15 cellular contexts compared by ENCODE assay signal in the genomic region with DNA sequence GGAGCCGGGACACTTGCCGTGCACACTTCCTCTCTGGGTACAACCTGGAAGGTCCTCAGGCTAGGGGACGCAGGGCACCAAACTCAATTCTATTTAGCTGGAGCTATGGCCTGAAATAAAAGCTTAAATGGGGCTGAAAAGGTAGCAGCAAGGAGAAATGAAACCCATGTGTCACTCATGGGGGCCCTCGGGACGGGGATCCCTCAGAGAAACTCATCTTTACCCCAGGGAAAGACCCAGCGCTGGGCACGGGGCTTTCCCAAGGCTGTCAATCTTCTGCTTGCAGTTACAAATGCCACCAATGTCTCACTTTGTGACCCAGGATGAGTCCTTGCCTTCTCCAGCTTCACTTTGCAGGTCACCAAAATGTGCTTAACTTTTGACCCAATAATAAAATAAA. TPM values are rescaled to one million over a fixed set of nuclear protein-coding genes. Genes with fewer than 3 reads are reported as not detected.
DNase-seq lines count a peak whose midpoint lies in the region; ATAC-seq and TF ChIP-seq lines count a peak whose summit lies in the region.
"Had no signal": no experiment of that assay in that cellular context is flagged by ENCODE, and none has a peak within 500 bp of the region (broad histone marks: within the 10 kb centered on the region; RNA-seq: fewer than 3 reads in every experiment).

No MANE protein-coding gene starts in this region.

- H3K9me3 ChIP-seq in MM.1S (replicated peaks; ENCODE audit: insufficient read depth, low read length): no peaks in the 10 kb centered on the region
- H3K9me3 ChIP-seq in ovary: no peaks in the 10 kb centered on the region
- no peaks in the 10 kb centered on the region for H3K9me3 ChIP-seq in stomach
- H3K9me3 ChIP-seq: transverse colon had no signal

- no peak overlapping the region for H3K4me3 ChIP-seq in MM.1S (ENCODE audit: low read length)
- no peak overlapping the region for H3K4me3 ChIP-seq in ovary
- H3K4me3 ChIP-seq in stomach: no peak overlapping the region
- H3K4me3 ChIP-seq: cardiac muscle cell, transverse colon had no signal

- no peak overlapping the region for H3K27ac Mint-ChIP-seq in activated CD4-positive, alpha-beta T cell treated with anti-CD3 and anti-CD28 coated beads for 36 hours
- no peak overlapping the region for H3K27ac Mint-ChIP-seq in activated CD4-positive, alpha-beta T cell treated with anti-CD3 and anti-CD28 coated beads, Interleukin-2, amount 10 ng/mL, durations not matched to agents 7 days and 5 days

- no peaks in the 10 kb centered on the region for H3K79me2 ChIP-seq in MM.1S (ENCODE audit: low read length)

- 71 to 77% (median 74%) methylated on average over 7 of the region's 7 CpGs for WGBS in ovary, 3 donors
- 68 to 85% (median 71%) methylated on average over 7 of the region's 7 CpGs for WGBS in stomach, 5 donors

- no peaks in the 10 kb centered on the region for H3K36me3 ChIP-seq in MM.1S (replicated peaks; ENCODE audit: insufficient read depth, low read length)
- H3K36me3 ChIP-seq in ovary: no peaks in the 10 kb centered on the region
- no peaks in the 10 kb centered on the region for H3K36me3 ChIP-seq in stomach
- H3K36me3 ChIP-seq: cardiac muscle cell, transverse colon had no signal

- H4K20me1 ChIP-seq in MM.1S (ENCODE audit: insufficient read depth, low read length): no peaks in the 10 kb centered on the region

- ATAC-seq in activated CD4-positive, alpha-beta T cell treated with anti-CD3 and anti-CD28 coated beads for 36 hours: peak; percentile 87
- ATAC-seq in GM19025 (IDR thresholded peaks at IDR 0.05; ENCODE audit: low read depth, unreplicated experiment) (peak; percentile 73), HG02973 (IDR thresholded peaks at IDR 0.05; ENCODE audit: unreplicated experiment) (no peak)
- ATAC-seq: esophagus mucosa, PC-3 had no signal

- H3K4me1 Mint-ChIP-seq in activated CD4-positive, alpha-beta T cell treated with anti-CD3 and anti-CD28 coated beads for 36 hours: peaks cover 15% of the 10 kb centered on the region
- H3K4me1 Mint-ChIP-seq in activated CD4-positive, alpha-beta T cell treated with anti-CD3 and anti-CD28 coated beads, Interleukin-2, amount 10 ng/mL, durations not matched to agents 7 days and 5 days: peaks cover 12% of the 10 kb centered on the region

- TF ChIP-seq POLR2A in ovary (IDR thresholded peaks at IDR 0.05) (no peak), stomach (IDR thresholded peaks at IDR 0.05) (no peak)

- DNase-seq in activated CD4-positive, alpha-beta T cell treated with anti-CD3 and anti-CD28 coated beads for 36 hours: peak; percentile 78
- DNase-seq in activated CD4-positive, alpha-beta T cell treated with anti-CD3 and anti-CD28 coated beads, Interleukin-2, amount 10 ng/mL, durations not matched to agents 7 days and 5 days: no peak
- no peak for DNase-seq in MM.1S
- peak; percentile 66 for DNase-seq in stimulated activated CD4-positive, alpha-beta T cell treated with anti-CD3 and anti-CD28 coated beads, Interleukin-1b, Interleukin-23, amount 100 ng/mL, for 48 hours
- DNase-seq in ovary: no peak
- no peak for DNase-seq in stomach
- DNase-seq: GOT3, PC-3, posterior cingulate gyrus, transverse colon had no signal

- no peak for TF ChIP-seq CTCF in MM.1S (IDR thresholded peaks at IDR 0.05; ENCODE audit: low read length)
- TF ChIP-seq CTCF in ovary (IDR thresholded peaks at IDR 0.05): no peak
- no peak for TF ChIP-seq CTCF in stomach (IDR thresholded peaks at IDR 0.05)

- H3K4me1 ChIP-seq in MM.1S (ENCODE audit: low read length): 0 out of 2 replicates have a peak, but pooled peaks cover 4% of the 10 kb centered on the region
- H3K4me1 ChIP-seq in ovary (ENCODE audit: insufficient read depth): no peaks in the 10 kb centered on the region
- no peaks in the 10 kb centered on the region for H3K4me1 ChIP-seq in stomach
- H3K4me1 ChIP-seq: transverse colon had no signal

- peak overlapping the region; percentile 38; the same call in 1 of the 2 replicates for H3K4me2 ChIP-seq in MM.1S (ENCODE audit: low read depth, low read length)

- intact Hi-C loops in activated CD4-positive, alpha-beta T cell treated with anti-CD3 and anti-CD28 coated beads for 36 hours (cut with DNase I, micrococcal nuclease): no loop called here
- intact Hi-C loops in ovary (cut with DNase I) (no loop called here), stomach (cut with DNase I; ENCODE audit: low total_unique reads) (no loop called here)

- H3K36me3 Mint-ChIP-seq in activated CD4-positive, alpha-beta T cell treated with anti-CD3 and anti-CD28 coated beads for 36 hours (ENCODE audit: low read depth): no peaks in the 10 kb centered on the region
- H3K36me3 Mint-ChIP-seq in activated CD4-positive, alpha-beta T cell treated with anti-CD3 and anti-CD28 coated beads, Interleukin-2, amount 10 ng/mL, durations not matched to agents 7 days and 5 days (ENCODE audit: low read depth): no peaks in the 10 kb centered on the region

- no peak overlapping the region for H3K9ac ChIP-seq in MM.1S (ENCODE audit: low read length)

- CTCF ChIA-PET in activated CD4-positive, alpha-beta T cell treated with anti-CD3 and anti-CD28 coated beads for 36 hours (lab: Charles Lee): interaction anchor here (0.6 to 1.6 kb wide), 3 partner anchors 10 to 177 kb away, joined by 3 to 4 read pairs (median 3); no protein-coding TSS in a partner anchor
- CTCF ChIA-PET in activated CD4-positive, alpha-beta T cell treated with anti-CD3 and anti-CD28 coated beads, Interleukin-2, amount 10 ng/mL, durations not matched to agents 7 days and 5 days (lab: Charles Lee): interaction anchor here (0.8 to 1.0 kb wide), 2 partner anchors 23 to 62 kb away, joined by 3 to 6 read pairs; no protein-coding TSS in a partner anchor

- TF ChIP-seq EP300 in ovary (IDR thresholded peaks at IDR 0.05): no peak
- no peak for TF ChIP-seq EP300 in stomach (IDR thresholded peaks at IDR 0.05)

- H3K27me3 Mint-ChIP-seq in activated CD4-positive, alpha-beta T cell treated with anti-CD3 and anti-CD28 coated beads for 36 hours: peaks cover 3% of the 10 kb centered on the region
- peaks cover 2% of the 10 kb centered on the region for H3K27me3 Mint-ChIP-seq in activated CD4-positive, alpha-beta T cell treated with anti-CD3 and anti-CD28 coated beads, Interleukin-2, amount 10 ng/mL, durations not matched to agents 7 days and 5 days

- no peaks in the 10 kb centered on the region for H3K9me3 Mint-ChIP-seq in activated CD4-positive, alpha-beta T cell treated with anti-CD3 and anti-CD28 coated beads for 36 hours (ENCODE audit: low read depth)
- H3K9me3 Mint-ChIP-seq in activated CD4-positive, alpha-beta T cell treated with anti-CD3 and anti-CD28 coated beads, Interleukin-2, amount 10 ng/mL, durations not matched to agents 7 days and 5 days: no peaks in the 10 kb centered on the region

- no peaks in the 10 kb centered on the region for H3K27me3 ChIP-seq in MM.1S (replicated peaks; ENCODE audit: insufficient read depth, low read length)
- H3K27me3 ChIP-seq in ovary: no peaks in the 10 kb centered on the region
- H3K27me3 ChIP-seq in stomach: no peaks in the 10 kb centered on the region
- H3K27me3 ChIP-seq: cardiac muscle cell, transverse colon had no signal

- no peak overlapping the region for H3K4me3 Mint-ChIP-seq in activated CD4-positive, alpha-beta T cell treated with anti-CD3 and anti-CD28 coated beads for 36 hours
- H3K4me3 Mint-ChIP-seq in activated CD4-positive, alpha-beta T cell treated with anti-CD3 and anti-CD28 coated beads, Interleukin-2, amount 10 ng/mL, durations not matched to agents 7 days and 5 days: no peak overlapping the region

- no peaks in the 10 kb centered on the region for H3K9me2 ChIP-seq in MM.1S (replicated peaks; ENCODE audit: insufficient read depth, low read length)

- POLR2A ChIA-PET in activated CD4-positive, alpha-beta T cell treated with anti-CD3 and anti-CD28 coated beads for 36 hours (lab: Charles Lee): no interaction called here
- POLR2A ChIA-PET in activated CD4-positive, alpha-beta T cell treated with anti-CD3 and anti-CD28 coated beads, Interleukin-2, amount 10 ng/mL, durations not matched to agents 7 days and 5 days (lab: Charles Lee): interaction anchor here (0.6 kb wide), 1 partner anchor 18 kb away, joined by 4 read pairs; no protein-coding TSS in a partner anchor

- H3K27ac ChIP-seq in MM.1S (ENCODE audit: low read length) (no peak overlapping the region), ovary (no peak overlapping the region), stomach (no peak overlapping the region)
- H3K27ac ChIP-seq: cardiac muscle cell, transverse colon had no signal

- no peaks in the 10 kb centered on the region for H3F3A ChIP-seq in MM.1S (ENCODE audit: insufficient read depth, low read length)

- 0 out of 2 replicates have a peak overlapping the region, but pooled peaks have one; percentile 6 for H2AFZ ChIP-seq in MM.1S (ENCODE audit: low read length)

RNA-seq across cellular contexts. Expression of a gene that starts 16.5 kb away (rescaled TPM):
- total RNA-seq in activated CD4-positive, alpha-beta T cell treated with anti-CD3 and anti-CD28 coated beads for 36 hours: under 1 TPM; 0.25 to 0.34 TPM
- total RNA-seq in activated CD4-positive, alpha-beta T cell treated with anti-CD3 and anti-CD28 coated beads, Interleukin-2, amount 10 ng/mL, durations not matched to agents 7 days and 5 days: under 1 TPM in 1 of 2 experiments, not detected in 1; 0.15 TPM
- total RNA-seq in ovary: 1 to 10 TPM; 1.1 to 9.0 (median 1.7) TPM
- 1 to 10 TPM in 1 of 2 donors, under 1 TPM in 1; 0.95 to 5.5 TPM for polyA plus RNA-seq in ovary
- total RNA-seq in stomach: 1 to 10 TPM in 2 of 5 donors, under 1 TPM in 1, not detected in 2; 0.37 to 7.1 (median 3.2) TPM
- polyA plus RNA-seq in stomach: 1 to 10 TPM in 2 of 3 donors, under 1 TPM in 1; 0.61 to 3.5 (median 2.2) TPM
- total RNA-seq: LHCN-M2 had no signal

Comparison
In these comparisons a context has a peak if more than half of its experiments do, and no peak if none do; other contexts are left out.
1. DNase-seq: peak in activated CD4-positive, alpha-beta T cell treated with anti-CD3 and anti-CD28 coated beads for 36 hours (single experiment) and stimulated activated CD4-positive, alpha-beta T cell treated with anti-CD3 and anti-CD28 coated beads, Interleukin-1b, Interleukin-23, amount 100 ng/mL, for 48 hours (single experiment); none in activated CD4-positive, alpha-beta T cell treated with anti-CD3 and anti-CD28 coated beads, Interleukin-2, amount 10 ng/mL, durations not matched to agents 7 days and 5 days (single experiment), MM.1S (single experiment), ovary (0 of 5) and stomach (single experiment).